ENCODE assay signal across 17 cellular contexts in the genomic region with DNA sequence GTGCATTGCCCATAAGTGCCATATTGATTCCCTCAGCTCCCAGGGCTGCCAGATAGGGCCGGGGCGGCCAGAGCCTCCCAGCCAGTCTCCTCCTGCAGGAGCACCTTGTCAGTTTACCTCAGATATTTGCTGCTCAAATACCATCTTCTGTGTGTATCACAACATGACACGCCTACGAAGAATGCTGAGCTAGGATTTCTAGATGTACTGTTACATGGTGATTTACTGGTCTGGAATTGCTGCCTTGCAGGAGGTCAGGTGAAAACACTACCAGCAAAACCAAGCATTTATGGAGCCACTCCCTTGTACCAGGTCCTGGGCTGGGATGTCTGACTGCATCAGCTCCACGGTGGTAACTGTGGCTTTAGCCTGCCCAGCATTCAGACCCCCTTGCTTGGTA. TPM values are rescaled to one million over a fixed set of nuclear protein-coding genes. Genes with fewer than 3 reads are reported as not detected.
A peak's percentile ranks its signal among the peaks of the same experiment; 100 is the strongest.
DNase-seq lines count a peak whose midpoint lies in the region; ATAC-seq and TF ChIP-seq lines count a peak whose summit lies in the region.
"Had no signal": no experiment of that assay in that cellular context is flagged by ENCODE, and none has a peak within 500 bp of the region (broad histone marks: within the 10 kb centered on the region; RNA-seq: fewer than 3 reads in every experiment).

No MANE protein-coding gene starts in this region.

- H3K4me3 ChIP-seq in GM23248, result no peak overlapping the region
- no peak overlapping the region for H3K4me3 ChIP-seq in choroid plexus epithelial cell (ENCODE audit: low read depth, low read length)
- no peak overlapping the region for H3K4me3 ChIP-seq in mesendoderm (ENCODE audit: low read length)
- no peak overlapping the region for H3K4me3 ChIP-seq in MG63
- H3K4me3 ChIP-seq: dorsolateral prefrontal cortex, esophagus muscularis mucosa had no signal

- H3K9me2 ChIP-seq in GM23248 (ENCODE audit: insufficient read depth), result no peaks in the 10 kb centered on the region

- no peaks in the 10 kb centered on the region for H3K27me3 ChIP-seq in GM23248 (replicated peaks; ENCODE audit: insufficient read depth)
- no peaks in the 10 kb centered on the region for H3K27me3 ChIP-seq in mesendoderm (ENCODE audit: insufficient read depth, low read length, poor library complexity)
- no peaks in the 10 kb centered on the region for H3K27me3 ChIP-seq in MG63
- H3K27me3 ChIP-seq: dorsolateral prefrontal cortex, esophagus muscularis mucosa had no signal

- H3K79me1 ChIP-seq in mesendoderm (ENCODE audit: low read length), result no peaks in the 10 kb centered on the region

- H4K20me1 ChIP-seq in GM23248 (ENCODE audit: insufficient read depth), result no peaks in the 10 kb centered on the region

- no peaks in the 10 kb centered on the region for H3K9me3 ChIP-seq in GM23248 (ENCODE audit: low read depth)
- H3K9me3 ChIP-seq in MG63, result no peaks in the 10 kb centered on the region
- H3K9me3 ChIP-seq: esophagus muscularis mucosa had no signal

- H4K8ac ChIP-seq in mesendoderm (ENCODE audit: low read depth, low read length), result no peak overlapping the region

- H3K4me2 ChIP-seq in GM23248 (ENCODE audit: unreplicated experiment) (no peak overlapping the region), mesendoderm (ENCODE audit: low read length) (no peak overlapping the region)

- H2BK15ac ChIP-seq in mesendoderm (replicated peaks; ENCODE audit: low read depth), result no peak overlapping the region

- no peaks in the 10 kb centered on the region for H3K36me3 ChIP-seq in GM23248 (ENCODE audit: low read depth)
- H3K36me3 ChIP-seq in mesendoderm (ENCODE audit: control insufficient read depth, insufficient read depth, low read length), result no peaks in the 10 kb centered on the region
- peaks cover 2% of the 10 kb centered on the region; the same call in 1 of the 2 replicates for H3K36me3 ChIP-seq in MG63
- H3K36me3 ChIP-seq: esophagus muscularis mucosa had no signal

- 83 to 90% methylated on average over 5 of the region's 5 CpGs for WGBS in GM23248 (ENCODE audit: low coverage in 1 of 2, low lambda C conversion rate in 2 of 2, missing lambda C conversion rate in 2 of 2), 2 experiments
- no CpG with 5 or more reads among the region's 5 CpGs for WGBS in mesendoderm (ENCODE audit: extremely low coverage, insufficient coverage, low lambda C conversion rate)

- in situ Hi-C loops in GM23248 (cut with MboI), result no loop called here

- H2BK120ac ChIP-seq in mesendoderm (ENCODE audit: low read depth, low read length), result no peak overlapping the region

- H3F3A ChIP-seq in GM23248 (ENCODE audit: insufficient read depth), result no peaks in the 10 kb centered on the region

- H3K4me1 ChIP-seq in GM23248 (ENCODE audit: insufficient read depth) (peaks cover 7% of the 10 kb centered on the region; the same call in 1 of the 2 replicates), mesendoderm (ENCODE audit: control insufficient read depth, low read depth, low read length) (no peaks in the 10 kb centered on the region)

- H3K9ac ChIP-seq in GM23248, result no peak overlapping the region
- H3K9ac ChIP-seq in mesendoderm (ENCODE audit: low read length), result no peak overlapping the region

- no peak overlapping the region for H2AK5ac ChIP-seq in mesendoderm (ENCODE audit: low read length)

- no peak overlapping the region for H3K18ac ChIP-seq in mesendoderm (ENCODE audit: low read length)

- no peak for ATAC-seq in HG03439 (IDR thresholded peaks at IDR 0.05; ENCODE audit: unreplicated experiment)
- ATAC-seq: Panc1, right cardiac atrium had no signal

- DNase-seq in GM23248 (peak; percentile 50), M059J (ENCODE audit: low read depth) (peak; percentile 73), choroid plexus epithelial cell (ENCODE audit: low read depth) (peak; percentile 69), mesendoderm (peak; percentile 39), NCI-H1436 (lab: John Stamatoyannopoulos, UW) (no peak), AG08396 (ENCODE audit: low spot score) (no peak), MG63 (no peak)
- DNase-seq: activated CD4-positive, alpha-beta T cell treated with anti-CD3 and anti-CD28 coated beads, Interleukin-2, amount 50 U/mL, for 48 hours; activated T-cell treated with anti-CD3 and anti-CD28 coated beads, Interleukin-2, amount 50 U/mL, for 24 hours; DND-41; dorsolateral prefrontal cortex; KBM-7; NCI-H1436 treated with DMSO at 0.1 percent for 48 hours; right cardiac atrium had no signal

- no peak overlapping the region for H3K4ac ChIP-seq in mesendoderm (ENCODE audit: low read depth, low read length)

- H3K79me2 ChIP-seq in GM23248 (ENCODE audit: insufficient read depth) (peaks cover 3% of the 10 kb centered on the region; the same call in 1 of the 2 replicates), mesendoderm (ENCODE audit: control insufficient read depth, insufficient read depth, low read length) (no peaks in the 10 kb centered on the region)

- H3K27ac ChIP-seq in GM23248 (no peak overlapping the region), mesendoderm (ENCODE audit: low read depth, low read length) (no peak overlapping the region)
- H3K27ac ChIP-seq: esophagus muscularis mucosa had no signal

- no peak overlapping the region for H3K56ac ChIP-seq in mesendoderm (ENCODE audit: low read length)

- no peak overlapping the region for H2BK5ac ChIP-seq in mesendoderm (ENCODE audit: low read length)

- no peak for TF ChIP-seq CTCF in choroid plexus epithelial cell (conservative IDR thresholded peaks at IDR 0.05; ENCODE audit: low read depth, low read length)

- no peak overlapping the region for H4K5ac ChIP-seq in mesendoderm (ENCODE audit: low read length)

- H2AFZ ChIP-seq in GM23248, result no peak overlapping the region

- H3K23ac ChIP-seq in mesendoderm (ENCODE audit: low read length), result no peak overlapping the region

RNA-seq across cellular contexts. Expression of gene MICAL3, which starts 11.8 kb away (rescaled TPM):
- total RNA-seq in GM23248 (2014; rRNA removed; shearing (Covaris generic)), result 25.1 and 33.9 TPM in 2 replicates
- polyA plus RNA-seq in GM23248 (2016; fragmentation: Nextera tagmentation; extraction: Ambion mirVana), result 6.1 and 6.6 TPM in 2 replicates
- 20.8 and 33.6 TPM in 2 replicates for total RNA-seq in M059J (2014; rRNA removed; shearing (Covaris generic))
- polyA plus RNA-seq in mesendoderm (2013, experiment 1 of 2), result 17.7 TPM
- polyA plus RNA-seq in mesendoderm (2013, experiment 2 of 2), result 18.7 TPM
- total RNA-seq in MG63 (2014; rRNA removed; shearing (Covaris generic); ENCODE audit: low replicate concordance), result 13.4 and 20.6 TPM in 2 replicates

Comparison
In these comparisons a context has a peak if more than half of its experiments do, and no peak if none do; other contexts are left out.
1. DNase-seq: peak in GM23248 (single experiment), M059J (single experiment), choroid plexus epithelial cell (single experiment) and mesendoderm (single experiment); none in NCI-H1436 (single experiment), AG08396 (single experiment) and MG63 (single experiment).